In genomic region chr15:85333132-85333831, GRCh38 we compare ENCODE assay signal across 13 cellular contexts.
A peak's percentile ranks its signal among the peaks of the same experiment; 100 is the strongest.
DNase-seq lines count a peak whose midpoint lies in the region; ATAC-seq and TF ChIP-seq lines count a peak whose summit lies in the region.
"Had no signal": no experiment of that assay in that cellular context is flagged by ENCODE, and none has a peak within 500 bp of the region (broad histone marks: within the 10 kb centered on the region; RNA-seq: fewer than 3 reads in every experiment).

No MANE protein-coding gene starts in this region.

- peaks cover 5% of the 10 kb centered on the region for H3K36me3 Mint-ChIP-seq in T-helper 1 cell treated with Interleukin-12 subunit alpha and Interleukin-12 subunit beta and Interleukin-4 antibody, amounts not matched to agents 30 μg/mL and 1 μg/mL, for 36 hours (ENCODE audit: low read depth)
- no peaks in the 10 kb centered on the region for H3K36me3 Mint-ChIP-seq in stimulated activated memory B cell treated with anti-CD40 and anti-IgM and Interleukin-4, amounts not matched to agents 10 μg/mL and 1 μg/mL and 100 μg/mL, for 72 hours

- no peak for DNase-seq in T-helper 1 cell
- DNase-seq in SW480 (ENCODE audit: low spot score), result peak; percentile 45
- DNase-seq in foreskin fibroblast, result peak; percentile 79 to 87
- DNase-seq in iPS-NIHi11 (ENCODE audit: low spot score), result no peak
- no peak for DNase-seq in stimulated activated CD4-positive, alpha-beta T cell treated with anti-CD3 and anti-CD28 coated beads, Interleukin-4, amount 100 ng/mL, for 4 hours
- DNase-seq: activated effector memory CD4-positive, alpha-beta T cell treated with Interleukin-2 at 50 U/mL for 16 hours; GDM1; NCI-H1436 treated with DMSO at 0.1 percent for 48 hours; ovary had no signal

- ATAC-seq in stimulated activated memory B cell treated with anti-CD40 and anti-IgM and Interleukin-4, amounts not matched to agents 10 μg/mL and 1 μg/mL and 100 μg/mL, for 72 hours, result no peak
- no peak for ATAC-seq in HG03521 (IDR thresholded peaks at IDR 0.05; ENCODE audit: unreplicated experiment)

- H3K27me3 Mint-ChIP-seq in T-helper 1 cell treated with Interleukin-12 subunit alpha and Interleukin-12 subunit beta and Interleukin-4 antibody, amounts not matched to agents 30 μg/mL and 1 μg/mL, for 36 hours (ENCODE audit: low read depth), result no peaks in the 10 kb centered on the region
- H3K27me3 Mint-ChIP-seq in stimulated activated memory B cell treated with anti-CD40 and anti-IgM and Interleukin-4, amounts not matched to agents 10 μg/mL and 1 μg/mL and 100 μg/mL, for 72 hours, result no peaks in the 10 kb centered on the region

- H3K9me3 Mint-ChIP-seq in T-helper 1 cell treated with Interleukin-12 subunit alpha and Interleukin-12 subunit beta and Interleukin-4 antibody, amounts not matched to agents 30 μg/mL and 1 μg/mL, for 36 hours, result peaks cover 4% of the 10 kb centered on the region
- H3K9me3 Mint-ChIP-seq in stimulated activated memory B cell treated with anti-CD40 and anti-IgM and Interleukin-4, amounts not matched to agents 10 μg/mL and 1 μg/mL and 100 μg/mL, for 72 hours, result no peaks in the 10 kb centered on the region

- no peak overlapping the region for H3K4me3 Mint-ChIP-seq in T-helper 1 cell treated with Interleukin-12 subunit alpha and Interleukin-12 subunit beta and Interleukin-4 antibody, amounts not matched to agents 30 μg/mL and 1 μg/mL, for 36 hours
- H3K4me3 Mint-ChIP-seq in stimulated activated memory B cell treated with anti-CD40 and anti-IgM and Interleukin-4, amounts not matched to agents 10 μg/mL and 1 μg/mL and 100 μg/mL, for 72 hours, result no peak overlapping the region

- no peak for TF ChIP-seq CTCF in foreskin fibroblast (IDR thresholded peaks at IDR 0.05; ENCODE audit: low read depth, low read length)

- peak overlapping the region; percentile 19 for H3K27ac Mint-ChIP-seq in T-helper 1 cell treated with Interleukin-12 subunit alpha and Interleukin-12 subunit beta and Interleukin-4 antibody, amounts not matched to agents 30 μg/mL and 1 μg/mL, for 36 hours
- H3K27ac Mint-ChIP-seq in stimulated activated memory B cell treated with anti-CD40 and anti-IgM and Interleukin-4, amounts not matched to agents 10 μg/mL and 1 μg/mL and 100 μg/mL, for 72 hours, result peak overlapping the region; percentile 97

- no peak overlapping the region for H3K4me3 ChIP-seq in foreskin fibroblast (ENCODE audit: low read depth in 1 of 2, low read length in 2 of 2)
- H3K4me3 ChIP-seq: HAP-1, ovary had no signal

- peaks cover 35% of the 10 kb centered on the region for H3K4me1 Mint-ChIP-seq in T-helper 1 cell treated with Interleukin-12 subunit alpha and Interleukin-12 subunit beta and Interleukin-4 antibody, amounts not matched to agents 30 μg/mL and 1 μg/mL, for 36 hours (ENCODE audit: low read depth)
- H3K4me1 Mint-ChIP-seq in stimulated activated memory B cell treated with anti-CD40 and anti-IgM and Interleukin-4, amounts not matched to agents 10 μg/mL and 1 μg/mL and 100 μg/mL, for 72 hours, result peaks cover 54% of the 10 kb centered on the region

Comparison
In these comparisons a context has a peak if more than half of its experiments do, and no peak if none do; other contexts are left out.
1. DNase-seq: peak in SW480 (single experiment) and foreskin fibroblast (2 of 2); none in T-helper 1 cell (0 of 5), iPS-NIHi11 (single experiment) and stimulated activated CD4-positive, alpha-beta T cell treated with anti-CD3 and anti-CD28 coated beads, Interleukin-4, amount 100 ng/mL, for 4 hours (0 of 2).